ENCODE assay signal across 8 cellular contexts in the genomic region with DNA sequence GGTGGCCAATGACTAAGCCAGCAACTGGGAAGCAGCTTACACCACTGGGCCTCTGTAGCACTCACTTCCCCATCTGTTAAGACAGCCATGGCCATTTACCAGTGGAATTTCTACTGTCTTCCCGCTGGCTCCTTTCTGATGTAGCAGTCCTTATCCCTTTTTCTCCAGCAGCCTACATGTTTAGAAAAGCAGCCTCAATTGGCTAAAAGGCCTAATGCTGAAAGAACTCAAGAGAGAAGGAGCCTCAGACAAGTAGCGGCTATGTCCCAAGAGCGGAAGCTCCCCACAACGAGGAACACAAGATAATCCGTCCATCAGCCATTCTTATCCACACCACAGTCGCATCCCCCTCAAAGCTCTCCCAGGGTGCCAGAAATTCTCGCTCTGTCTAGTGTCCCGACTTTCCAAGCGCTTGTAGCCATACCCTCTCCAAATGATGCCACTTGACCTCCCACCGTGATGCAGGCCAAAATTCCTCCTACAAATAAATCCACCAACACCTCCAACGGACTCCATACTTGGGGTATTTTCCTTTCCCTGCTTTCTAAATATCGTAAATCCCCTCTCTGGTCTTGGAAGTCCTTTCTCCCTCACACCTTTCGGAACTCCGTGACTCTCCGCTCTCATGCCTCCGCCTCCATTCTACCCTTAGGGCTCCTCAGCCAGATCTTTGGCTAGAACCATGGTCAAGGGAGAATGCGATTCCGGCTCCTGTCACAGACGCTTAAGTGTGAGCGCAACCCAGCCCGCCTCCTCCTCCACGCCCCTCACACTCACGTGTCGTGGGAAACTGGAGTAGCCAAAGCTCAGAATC. TPM values are rescaled to one million over a fixed set of nuclear protein-coding genes. Genes with fewer than 3 reads are reported as not detected.
DNase-seq lines count a peak whose midpoint lies in the region; ATAC-seq and TF ChIP-seq lines count a peak whose summit lies in the region.

No MANE protein-coding gene starts in this region.

- peak overlapping the region; percentile 91 for H3K27ac Mint-ChIP-seq in activated naive CD8-positive, alpha-beta T cell treated with anti-CD3 and anti-CD28 coated beads, Interleukin-2, amount 10 ng/mL, durations not matched to agents 7 days and 5 days

- no peaks in the 10 kb centered on the region for H3K27me3 ChIP-seq in ACC112 (ENCODE audit: insufficient read depth, low read length)
- no peaks in the 10 kb centered on the region for H3K27me3 ChIP-seq in prostate gland (replicated peaks; ENCODE audit: insufficient read depth)

- H3K9me3 Mint-ChIP-seq in activated naive CD8-positive, alpha-beta T cell treated with anti-CD3 and anti-CD28 coated beads, Interleukin-2, amount 10 ng/mL, durations not matched to agents 7 days and 5 days: peaks cover 9% of the 10 kb centered on the region

- H3K4me1 Mint-ChIP-seq in activated naive CD8-positive, alpha-beta T cell treated with anti-CD3 and anti-CD28 coated beads, Interleukin-2, amount 10 ng/mL, durations not matched to agents 7 days and 5 days: peaks cover 45% of the 10 kb centered on the region

- H3K27ac ChIP-seq in ACC112 (ENCODE audit: low read depth, low read length) (peak overlapping the region; percentile 92), prostate gland (peak overlapping the region; percentile 90 to 97)

- intact Hi-C loops in left cardiac atrium (cut with DNase I) (no loop called here), prostate gland (cut with DNase I) (no loop called here), posterior vena cava (cut with DNase I) (no loop called here)

- peaks cover 18% of the 10 kb centered on the region for H3K36me3 Mint-ChIP-seq in activated naive CD8-positive, alpha-beta T cell treated with anti-CD3 and anti-CD28 coated beads, Interleukin-2, amount 10 ng/mL, durations not matched to agents 7 days and 5 days

- H3K9me3 ChIP-seq in prostate gland: no peaks in the 10 kb centered on the region

- no peak for DNase-seq in GM12864 (ENCODE audit: low read depth)
- DNase-seq in NCI-H2029 (lab: John Stamatoyannopoulos, UW): peak; percentile 60
- no peak for DNase-seq in activated naive CD8-positive, alpha-beta T cell treated with anti-CD3 and anti-CD28 coated beads, Interleukin-2, amount 10 ng/mL, durations not matched to agents 7 days and 5 days
- DNase-seq in left cardiac atrium: no peak
- no peak for DNase-seq in prostate gland (ENCODE audit: low spot score)
- DNase-seq in posterior vena cava (ENCODE audit: low spot score): no peak

- TF ChIP-seq CTCF in GM12864 (IDR thresholded peaks at IDR 0.05; ENCODE audit: low read depth, low read length, missing control alignments) (no peak), prostate gland (IDR thresholded peaks at IDR 0.05) (no peak)

- 2% methylated on average over 24 of the region's 24 CpGs for WGBS in prostate gland

- peaks cover 17% of the 10 kb centered on the region for H3K36me3 ChIP-seq in ACC112 (ENCODE audit: insufficient read depth, low read length)
- no peaks in the 10 kb centered on the region for H3K36me3 ChIP-seq in prostate gland

- H3K79me2 ChIP-seq in ACC112 (ENCODE audit: control insufficient read depth, insufficient read depth, low read length, unreplicated experiment): peaks cover 43% of the 10 kb centered on the region

- H3K4me3 ChIP-seq in ACC112 (ENCODE audit: low read depth, low read length) (peak overlapping the region; percentile 91), GM12864 (ENCODE audit: low read depth, low read length) (peak overlapping the region; percentile 69), prostate gland (peak overlapping the region; percentile 65 to 70)

- peak overlapping the region; percentile 93 for H3K4me3 Mint-ChIP-seq in activated naive CD8-positive, alpha-beta T cell treated with anti-CD3 and anti-CD28 coated beads, Interleukin-2, amount 10 ng/mL, durations not matched to agents 7 days and 5 days

- no peak for TF ChIP-seq POLR2A in prostate gland (IDR thresholded peaks at IDR 0.05)

- POLR2A ChIA-PET in activated naive CD8-positive, alpha-beta T cell treated with anti-CD3 and anti-CD28 coated beads, Interleukin-2, amount 10 ng/mL, durations not matched to agents 7 days and 5 days (lab: Charles Lee): interaction anchor here (0.7 to 2.5 kb wide), 13 partner anchors 10 to 1012 kb away, joined by 3 to 17 read pairs (median 6); a partner anchor contains a TSS

- peak overlapping the region; percentile 69 for H2AFZ ChIP-seq in ACC112 (ENCODE audit: low read length, unreplicated experiment)

- H3K27me3 Mint-ChIP-seq in activated naive CD8-positive, alpha-beta T cell treated with anti-CD3 and anti-CD28 coated beads, Interleukin-2, amount 10 ng/mL, durations not matched to agents 7 days and 5 days: no peaks in the 10 kb centered on the region

- ATAC-seq in HG02678 (IDR thresholded peaks at IDR 0.05; ENCODE audit: unreplicated experiment) (peak; percentile 26), left cardiac atrium (peak; percentile 60 to 71)
- ATAC-seq in activated naive CD8-positive, alpha-beta T cell treated with anti-CD3 and anti-CD28 coated beads, Interleukin-2, amount 10 ng/mL, durations not matched to agents 7 days and 5 days (ENCODE audit: low read depth): peak; percentile 19

- H3K4me1 ChIP-seq in ACC112 (ENCODE audit: control insufficient read depth, insufficient read depth, low read length, unreplicated experiment) (peaks cover 17% of the 10 kb centered on the region), prostate gland (replicated peaks) (peaks cover 4% of the 10 kb centered on the region)

RNA-seq across cellular contexts. Expression of a gene that starts 0.5 kb away (rescaled TPM):
- total RNA-seq in activated naive CD8-positive, alpha-beta T cell treated with anti-CD3 and anti-CD28 coated beads, Interleukin-2, amount 10 ng/mL, durations not matched to agents 7 days and 5 days: 100 to 1,000 TPM; 183 to 192 TPM
- total RNA-seq in left cardiac atrium: 100 to 1,000 TPM in 1 of 2 donors, 10 to 100 TPM in 1; 90.0 to 104 TPM
- 100 to 1,000 TPM; 128 to 141 TPM for total RNA-seq in prostate gland
- total RNA-seq in posterior vena cava: 10 to 100 TPM; 78.4 to 83.6 TPM

RNA-seq across cellular contexts. Expression of a gene that starts 34.6 kb away (rescaled TPM):
- total RNA-seq in activated naive CD8-positive, alpha-beta T cell treated with anti-CD3 and anti-CD28 coated beads, Interleukin-2, amount 10 ng/mL, durations not matched to agents 7 days and 5 days: 10 to 100 TPM; 20.6 to 23.9 TPM
- 10 to 100 TPM; 20.1 to 20.3 TPM for total RNA-seq in left cardiac atrium
- 100 to 1,000 TPM in 1 of 2 donors, 10 to 100 TPM in 1; 38.2 to 104 TPM for total RNA-seq in prostate gland
- total RNA-seq in posterior vena cava: 10 to 100 TPM; 31.1 to 36.6 TPM

RNA-seq across cellular contexts. Expression of a gene that starts 40.4 kb away (rescaled TPM):
- 10 to 100 TPM; 14.4 to 16.1 TPM for total RNA-seq in activated naive CD8-positive, alpha-beta T cell treated with anti-CD3 and anti-CD28 coated beads, Interleukin-2, amount 10 ng/mL, durations not matched to agents 7 days and 5 days
- 1 to 10 TPM; 3.1 to 7.7 TPM for total RNA-seq in left cardiac atrium
- total RNA-seq in prostate gland: 1 to 10 TPM in 1 of 2 donors, under 1 TPM in 1; 0.36 to 4.5 TPM
- total RNA-seq in posterior vena cava: 1 to 10 TPM; 1.1 to 2.7 TPM
